ENCODE assay signal across 1 cellular context in the genomic region with DNA sequence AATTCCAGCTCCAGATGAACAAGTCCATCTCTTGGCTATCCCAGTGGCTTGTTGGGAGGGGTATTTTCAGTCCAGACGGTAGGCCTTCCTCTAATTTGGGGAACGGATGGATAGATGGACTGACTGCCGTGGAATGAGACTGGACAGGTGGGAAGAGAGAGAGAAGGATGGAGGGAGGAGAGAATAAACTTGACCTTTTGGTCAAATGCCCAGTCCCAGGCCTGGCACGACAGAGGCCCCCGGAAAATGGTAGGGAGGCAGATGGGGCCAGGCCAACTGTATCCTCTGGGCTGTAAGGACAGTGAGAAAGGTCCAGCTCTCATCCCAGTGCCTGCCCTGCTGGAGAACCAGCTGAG.
TF ChIP-seq lines count a peak whose summit lies in the region.

No MANE protein-coding gene starts in this region.

TF ChIP-seq in H1, 55 proteins besides CTCF, POLR2A, EP300 and RAD21:
- TF ChIP-seq SP4 (IDR thresholded peaks at IDR 0.05; ENCODE audit: low read length) (no peak), EZH2 (IDR thresholded peaks at IDR 0.05; ENCODE audit: low read depth, low read length, severe bottlenecking) (peak; percentile 24)
